Comparison of ENCODE assay signal across 2 cellular contexts in the genomic region with DNA sequence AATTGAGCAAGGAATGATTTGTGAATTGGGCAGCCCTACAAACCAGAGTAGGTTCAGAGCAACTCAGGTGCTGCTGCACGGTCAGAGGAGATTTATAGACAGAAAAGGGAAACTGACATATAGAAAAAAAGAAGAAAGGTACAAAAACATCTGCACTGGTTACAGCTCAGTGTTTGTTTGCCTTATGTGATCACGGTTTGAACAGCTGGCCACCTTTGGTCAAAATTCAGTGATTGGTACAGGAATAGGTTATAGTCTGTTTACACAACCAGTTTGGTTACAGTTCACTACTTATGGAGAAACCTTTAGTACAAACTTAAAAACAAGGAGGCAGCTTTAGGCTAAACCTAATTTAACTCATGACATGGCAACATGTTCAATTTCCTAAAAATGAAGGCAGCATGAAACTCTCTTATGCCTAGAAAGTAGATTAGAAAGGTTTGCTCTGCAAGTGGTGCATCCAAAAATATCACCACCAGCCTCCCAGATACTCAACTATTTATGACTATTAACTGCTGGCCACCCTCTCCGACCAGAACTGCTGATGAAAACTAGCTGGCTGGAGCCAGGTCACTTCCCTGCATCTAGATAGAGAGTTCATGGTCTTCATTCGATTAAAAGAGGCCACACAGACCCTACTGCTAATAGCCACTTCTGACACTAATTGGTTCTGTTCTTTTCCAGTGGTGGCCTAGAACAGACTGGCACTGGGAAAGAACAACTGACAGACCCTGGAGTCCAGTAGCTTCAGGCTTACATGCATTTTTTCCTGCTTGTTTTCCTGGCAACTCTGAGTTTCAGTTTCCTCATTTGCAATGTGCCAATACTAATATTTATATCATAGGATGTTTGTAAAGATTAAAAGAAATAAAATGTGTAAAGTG.
TF ChIP-seq lines count a peak whose summit lies in the region.

No MANE protein-coding gene starts in this region.

TF ChIP-seq in SK-N-SH, 30 proteins besides CTCF, POLR2A, EP300 and RAD21 (continued from another document):
- TF ChIP-seq, protein P1, sequence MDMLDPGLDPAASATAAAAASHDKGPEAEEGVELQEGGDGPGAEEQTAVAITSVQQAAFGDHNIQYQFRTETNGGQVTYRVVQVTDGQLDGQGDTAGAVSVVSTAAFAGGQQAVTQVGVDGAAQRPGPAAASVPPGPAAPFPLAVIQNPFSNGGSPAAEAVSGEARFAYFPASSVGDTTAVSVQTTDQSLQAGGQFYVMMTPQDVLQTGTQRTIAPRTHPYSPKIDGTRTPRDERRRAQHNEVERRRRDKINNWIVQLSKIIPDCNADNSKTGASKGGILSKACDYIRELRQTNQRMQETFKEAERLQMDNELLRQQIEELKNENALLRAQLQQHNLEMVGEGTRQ (IDR thresholded peaks at IDR 0.05; ENCODE audit: borderline replicate concordance, low read depth, low read length), result no peak
- TF ChIP-seq RCOR1 (IDR thresholded peaks at IDR 0.05; ENCODE audit: low read length), result peak; percentile 15; the same call in 1 of the 2 replicates

TF ChIP-seq in SK-N-SH treated with all-trans-retinoic acid at 6 μM for 48 hours, 23 proteins besides CTCF, POLR2A, EP300 and RAD21 (continued from another document):
- TF ChIP-seq, protein P2, sequence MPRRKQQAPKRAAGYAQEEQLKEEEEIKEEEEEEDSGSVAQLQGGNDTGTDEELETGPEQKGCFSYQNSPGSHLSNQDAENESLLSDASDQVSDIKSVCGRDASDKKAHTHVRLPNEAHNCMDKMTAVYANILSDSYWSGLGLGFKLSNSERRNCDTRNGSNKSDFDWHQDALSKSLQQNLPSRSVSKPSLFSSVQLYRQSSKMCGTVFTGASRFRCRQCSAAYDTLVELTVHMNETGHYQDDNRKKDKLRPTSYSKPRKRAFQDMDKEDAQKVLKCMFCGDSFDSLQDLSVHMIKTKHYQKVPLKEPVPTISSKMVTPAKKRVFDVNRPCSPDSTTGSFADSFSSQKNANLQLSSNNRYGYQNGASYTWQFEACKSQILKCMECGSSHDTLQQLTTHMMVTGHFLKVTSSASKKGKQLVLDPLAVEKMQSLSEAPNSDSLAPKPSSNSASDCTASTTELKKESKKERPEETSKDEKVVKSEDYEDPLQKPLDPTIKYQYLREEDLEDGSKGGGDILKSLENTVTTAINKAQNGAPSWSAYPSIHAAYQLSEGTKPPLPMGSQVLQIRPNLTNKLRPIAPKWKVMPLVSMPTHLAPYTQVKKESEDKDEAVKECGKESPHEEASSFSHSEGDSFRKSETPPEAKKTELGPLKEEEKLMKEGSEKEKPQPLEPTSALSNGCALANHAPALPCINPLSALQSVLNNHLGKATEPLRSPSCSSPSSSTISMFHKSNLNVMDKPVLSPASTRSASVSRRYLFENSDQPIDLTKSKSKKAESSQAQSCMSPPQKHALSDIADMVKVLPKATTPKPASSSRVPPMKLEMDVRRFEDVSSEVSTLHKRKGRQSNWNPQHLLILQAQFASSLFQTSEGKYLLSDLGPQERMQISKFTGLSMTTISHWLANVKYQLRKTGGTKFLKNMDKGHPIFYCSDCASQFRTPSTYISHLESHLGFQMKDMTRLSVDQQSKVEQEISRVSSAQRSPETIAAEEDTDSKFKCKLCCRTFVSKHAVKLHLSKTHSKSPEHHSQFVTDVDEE (CRISPR knock-in tag; IDR thresholded peaks at IDR 0.05), result no peak
- no peak for TF ChIP-seq PPARA (CRISPR knock-in tag; IDR thresholded peaks at IDR 0.05; ENCODE audit: borderline replicate concordance)
- no peak for TF ChIP-seq ISL1 (CRISPR knock-in tag; IDR thresholded peaks at IDR 0.05)
- no peak for TF ChIP-seq ZNF8 (CRISPR knock-in tag; IDR thresholded peaks at IDR 0.05)
- TF ChIP-seq ZFP30 (CRISPR knock-in tag; IDR thresholded peaks at IDR 0.05), result no peak
- TF ChIP-seq, protein P3, sequence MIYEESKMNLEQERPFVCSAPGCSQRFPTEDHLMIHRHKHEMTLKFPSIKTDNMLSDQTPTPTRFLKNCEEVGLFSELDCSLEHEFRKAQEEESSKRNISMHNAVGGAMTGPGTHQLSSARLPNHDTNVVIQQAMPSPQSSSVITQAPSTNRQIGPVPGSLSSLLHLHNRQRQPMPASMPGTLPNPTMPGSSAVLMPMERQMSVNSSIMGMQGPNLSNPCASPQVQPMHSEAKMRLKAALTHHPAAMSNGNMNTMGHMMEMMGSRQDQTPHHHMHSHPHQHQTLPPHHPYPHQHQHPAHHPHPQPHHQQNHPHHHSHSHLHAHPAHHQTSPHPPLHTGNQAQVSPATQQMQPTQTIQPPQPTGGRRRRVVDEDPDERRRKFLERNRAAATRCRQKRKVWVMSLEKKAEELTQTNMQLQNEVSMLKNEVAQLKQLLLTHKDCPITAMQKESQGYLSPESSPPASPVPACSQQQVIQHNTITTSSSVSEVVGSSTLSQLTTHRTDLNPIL (CRISPR knock-in tag; IDR thresholded peaks at IDR 0.05; ENCODE audit: low read depth), result no peak
- TF ChIP-seq ZNF565 (CRISPR knock-in tag; conservative IDR thresholded peaks at IDR 0.05; ENCODE audit: low read depth), result no peak
TF ChIP-seq in SK-N-SH treated with all-trans-retinoic acid at 6 μM for 48 hours: peak in this region for 0.
